9 cellular contexts compared by ENCODE assay signal in the genomic region with DNA sequence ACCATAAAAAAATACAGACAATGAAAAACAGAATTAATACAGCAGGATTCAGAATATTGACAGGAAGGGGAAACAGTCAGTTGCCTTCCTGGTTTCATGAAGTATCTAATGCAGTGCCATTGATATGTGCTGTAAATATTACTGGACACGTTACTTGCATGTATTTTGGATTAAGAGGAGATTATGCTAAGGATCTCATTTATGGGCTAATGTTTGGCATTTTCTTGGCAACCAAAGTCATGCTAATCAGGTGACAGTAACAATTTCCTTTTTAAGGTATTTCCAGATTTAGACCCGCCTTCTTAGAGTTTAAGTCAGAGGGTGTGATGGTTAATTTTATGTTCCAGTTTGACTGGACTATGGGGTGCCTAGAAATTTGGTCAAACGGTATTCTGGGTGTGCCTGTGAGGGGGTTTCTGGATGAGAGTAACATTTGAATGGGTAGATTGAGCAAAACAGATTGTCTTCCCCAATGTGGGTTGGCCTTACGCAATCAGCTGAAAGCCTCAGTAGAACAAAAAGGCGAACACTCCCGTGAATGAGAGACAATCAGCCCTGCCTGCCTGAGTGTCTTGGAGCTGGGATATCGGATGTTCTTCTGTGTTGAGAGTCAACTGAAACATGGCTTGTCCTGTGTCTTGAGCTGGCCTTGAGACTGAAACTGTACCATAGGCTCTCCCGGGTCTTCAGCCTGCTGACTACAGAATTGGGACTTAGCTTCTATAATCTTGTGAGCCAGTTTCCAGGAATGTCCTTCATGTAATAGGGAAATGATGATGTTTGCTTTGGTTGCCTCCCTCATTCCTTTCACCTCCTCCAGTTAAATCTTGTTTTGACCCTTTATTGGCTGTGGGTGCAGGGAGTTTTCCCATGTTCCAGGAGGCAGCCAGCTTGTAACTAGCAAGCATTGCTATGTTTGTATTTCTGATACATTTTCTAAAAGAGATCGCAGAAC. TPM values are rescaled to one million over a fixed set of nuclear protein-coding genes. Genes with fewer than 3 reads are reported as not detected.
DNase-seq lines count a peak whose midpoint lies in the region; TF ChIP-seq lines count a peak whose summit lies in the region.
"Had no signal": no experiment of that assay in that cellular context is flagged by ENCODE, and none has a peak within 500 bp of the region (broad histone marks: within the 10 kb centered on the region; RNA-seq: fewer than 3 reads in every experiment).

No MANE protein-coding gene starts in this region.

- intact Hi-C loops in Caco-2 (cut with micrococcal nuclease; ENCODE audit: unreplicated experiment) = loop anchor here (10.0 kb wide), 1 partner anchor 149 kb away; no protein-coding TSS in a partner anchor
- intact Hi-C loops in dendritic cell treated with granulocyte-macrophage colony-stimulating factor and Interleukin-4, amounts not matched to agents 40 ng/mL and 50 ng/mL, for 4 days (cut with micrococcal nuclease) = no loop called here
- intact Hi-C loops in prostate gland (cut with DNase I) = no loop called here

- no peak for TF ChIP-seq CTCF in Caco-2 (IDR thresholded peaks at IDR 0.05; ENCODE audit: insufficient read depth in 1 of 2, low read depth in 1 of 2, low read length in 1 of 2, severe bottlenecking in 1 of 2, unreplicated experiment in 1 of 2)
- no peak for TF ChIP-seq CTCF in NB4 (IDR thresholded peaks at IDR 0.05; ENCODE audit: low read depth, low read length)
- TF ChIP-seq CTCF in progenitor cell of endocrine pancreas (IDR thresholded peaks at IDR 0.05; ENCODE audit: unreplicated experiment) = no peak
- TF ChIP-seq CTCF in prostate gland (IDR thresholded peaks at IDR 0.05) = no peak

- DNase-seq in Caco-2 = no peak
- peak; percentile 76 for DNase-seq in NB4 (ENCODE audit: low read depth)
- no peak for DNase-seq in progenitor cell of endocrine pancreas (ENCODE audit: low spot score, unreplicated experiment)
- DNase-seq in stimulated activated CD4-positive, alpha-beta T cell treated with anti-CD3 and anti-CD28 coated beads, Interleukin-2, amount 100 ng/mL, for 48 hours = no peak
- no peak for DNase-seq in T1000 (lab: John Stamatoyannopoulos, UW)
- DNase-seq in prostate gland (ENCODE audit: low spot score) = no peak
- DNase-seq in cerebellar nuclear complex (lab: John Stamatoyannopoulos, UW) = no peak
- DNase-seq: NCI-H526 had no signal

- H3K4me3 ChIP-seq in Caco-2 (ENCODE audit: low read depth, low read length) (no peak overlapping the region), NB4 (ENCODE audit: low read depth, low read length) (no peak overlapping the region), prostate gland (no peak overlapping the region)

- H3K4me1 Mint-ChIP-seq in Caco-2 (ENCODE audit: low read depth, unreplicated experiment) (peaks cover 43% of the 10 kb centered on the region), progenitor cell of endocrine pancreas (ENCODE audit: low read depth) (peaks cover 67% of the 10 kb centered on the region)
- peaks cover 89% of the 10 kb centered on the region for H3K4me1 Mint-ChIP-seq in dendritic cell treated with granulocyte-macrophage colony-stimulating factor and Interleukin-4, amounts not matched to agents 40 ng/mL and 50 ng/mL, for 4 days (ENCODE audit: low read depth)

- no peak overlapping the region for H3K27ac ChIP-seq in prostate gland

- POLR2A ChIA-PET in Caco-2 (lab: Charles Lee) = no interaction called here

- peaks cover 51% of the 10 kb centered on the region for H3K4me1 ChIP-seq in Caco-2
- peaks cover 11% of the 10 kb centered on the region for H3K4me1 ChIP-seq in prostate gland (replicated peaks)

- H3K9me3 Mint-ChIP-seq in Caco-2 (ENCODE audit: unreplicated experiment) (peaks cover 9% of the 10 kb centered on the region), progenitor cell of endocrine pancreas (ENCODE audit: low read depth) (peaks cover 2% of the 10 kb centered on the region)
- peaks cover 5% of the 10 kb centered on the region for H3K9me3 Mint-ChIP-seq in dendritic cell treated with granulocyte-macrophage colony-stimulating factor and Interleukin-4, amounts not matched to agents 40 ng/mL and 50 ng/mL, for 4 days

- H3K9me3 ChIP-seq in Caco-2 (no peaks in the 10 kb centered on the region), prostate gland (no peaks in the 10 kb centered on the region)

- CTCF ChIA-PET in Caco-2 (lab: Charles Lee) = interaction anchor here (1.3 kb wide), 1 partner anchor 10 kb away, joined by 4 read pairs; the partner anchor contains the start of gene SQOR

- H3K4me3 Mint-ChIP-seq in Caco-2 (ENCODE audit: unreplicated experiment) (peak overlapping the region; percentile 11), progenitor cell of endocrine pancreas (ENCODE audit: low read depth) (no peak overlapping the region)
- H3K4me3 Mint-ChIP-seq in dendritic cell treated with granulocyte-macrophage colony-stimulating factor and Interleukin-4, amounts not matched to agents 40 ng/mL and 50 ng/mL, for 4 days = peak overlapping the region; percentile 48

- TF ChIP-seq POLR2A in NB4 (IDR thresholded peaks at IDR 0.05; ENCODE audit: extremely low read depth, insufficient read length) (no peak), prostate gland (IDR thresholded peaks at IDR 0.05) (no peak)

- H3K36me3 Mint-ChIP-seq in Caco-2 (ENCODE audit: insufficient read depth, unreplicated experiment) (no peaks in the 10 kb centered on the region), progenitor cell of endocrine pancreas (ENCODE audit: insufficient read depth) (peaks cover 2% of the 10 kb centered on the region)
- H3K36me3 Mint-ChIP-seq in dendritic cell treated with granulocyte-macrophage colony-stimulating factor and Interleukin-4, amounts not matched to agents 40 ng/mL and 50 ng/mL, for 4 days (ENCODE audit: low read depth) = peaks cover 42% of the 10 kb centered on the region

- no TSS peak for BruUV-seq in Caco-2 (replicated peaks; lab: Mats Ljungman, UMichigan)

- peak overlapping the region; percentile 72 for H3K27ac Mint-ChIP-seq in Caco-2 (ENCODE audit: unreplicated experiment)
- peak overlapping the region; percentile 58 for H3K27ac Mint-ChIP-seq in dendritic cell treated with granulocyte-macrophage colony-stimulating factor and Interleukin-4, amounts not matched to agents 40 ng/mL and 50 ng/mL, for 4 days
- H3K27ac Mint-ChIP-seq in progenitor cell of endocrine pancreas = peak overlapping the region; percentile 85

- H3K36me3 ChIP-seq in Caco-2 (ENCODE audit: control insufficient read depth, insufficient read depth, low read length) (no peaks in the 10 kb centered on the region), prostate gland (no peaks in the 10 kb centered on the region)

- no peaks in the 10 kb centered on the region for H3K27me3 Mint-ChIP-seq in Caco-2 (ENCODE audit: insufficient read depth, unreplicated experiment)
- H3K27me3 Mint-ChIP-seq in dendritic cell treated with granulocyte-macrophage colony-stimulating factor and Interleukin-4, amounts not matched to agents 40 ng/mL and 50 ng/mL, for 4 days = no peaks in the 10 kb centered on the region
- no peaks in the 10 kb centered on the region for H3K27me3 Mint-ChIP-seq in progenitor cell of endocrine pancreas

- WGBS in prostate gland = 79% methylated on average over 9 of the region's 9 CpGs

- H3K27me3 ChIP-seq in Caco-2 (replicated peaks; ENCODE audit: control insufficient read depth, insufficient read depth, low read length) (no peaks in the 10 kb centered on the region), prostate gland (replicated peaks; ENCODE audit: insufficient read depth) (no peaks in the 10 kb centered on the region)

RNA-seq across cellular contexts. Expression of gene SQOR, which starts 10.5 kb away (rescaled TPM):
- 5.0 and 7.5 TPM in 2 replicates for total RNA-seq in Caco-2 (2022)
- total RNA-seq in progenitor cell of endocrine pancreas = 35.6 and 39.3 TPM in 2 replicates
- total RNA-seq in prostate gland = 10 to 100 TPM; 29.4 to 83.8 TPM

RNA-seq across cellular contexts. Expression of gene BLOC1S6, which starts 58.1 kb away (rescaled TPM):
- total RNA-seq in Caco-2 (2022) (37.0 and 40.3 TPM in 2 replicates), progenitor cell of endocrine pancreas (45.8 and 50.8 TPM in 2 replicates), prostate gland (10 to 100 TPM; 46.0 to 82.5 TPM)
